In the genomic region with DNA sequence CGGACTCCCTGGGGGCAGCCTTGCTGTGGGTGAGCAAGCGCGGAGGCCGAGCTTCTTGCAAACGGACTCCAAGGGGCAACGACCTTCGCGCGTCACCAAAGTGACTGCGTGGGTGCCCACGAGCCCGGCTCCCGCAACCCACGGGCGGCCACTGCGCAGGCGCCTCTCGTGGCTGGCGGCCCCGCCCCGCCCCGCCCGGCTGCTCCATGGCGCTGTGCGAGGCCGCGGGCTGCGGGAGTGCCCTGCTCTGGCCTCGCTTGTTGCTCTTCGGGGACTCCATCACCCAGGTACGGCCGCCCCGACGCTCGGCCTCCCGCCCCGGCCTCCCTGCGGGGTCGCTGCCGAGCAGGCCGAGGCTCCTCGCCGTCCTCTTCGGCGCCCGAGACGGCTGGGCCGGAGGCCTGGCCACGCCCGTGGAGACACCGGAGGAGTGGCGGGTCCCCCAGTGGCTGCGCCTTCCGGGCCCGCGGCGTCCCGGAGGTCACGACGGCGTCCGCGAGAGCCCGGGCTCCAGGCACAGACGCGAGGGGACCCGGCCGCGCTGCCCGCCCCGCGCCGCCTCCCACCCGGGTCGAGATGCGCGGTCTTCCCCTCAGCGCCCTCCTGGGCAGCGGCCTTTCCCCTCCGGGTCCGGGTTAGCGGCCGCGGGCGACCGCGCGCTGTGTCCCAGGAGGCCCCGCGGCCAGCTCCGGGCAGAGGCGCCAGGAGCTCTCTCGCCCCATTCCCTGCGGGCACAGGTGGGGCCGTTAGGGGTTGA, we compare ENCODE assay signal across 8 cellular contexts. TPM values are rescaled to one million over a fixed set of nuclear protein-coding genes. Genes with fewer than 3 reads are reported as not detected.
DNase-seq lines count a peak whose midpoint lies in the region; ATAC-seq, FAIRE-seq and TF ChIP-seq lines count a peak whose summit lies in the region.

A gene with protein sequence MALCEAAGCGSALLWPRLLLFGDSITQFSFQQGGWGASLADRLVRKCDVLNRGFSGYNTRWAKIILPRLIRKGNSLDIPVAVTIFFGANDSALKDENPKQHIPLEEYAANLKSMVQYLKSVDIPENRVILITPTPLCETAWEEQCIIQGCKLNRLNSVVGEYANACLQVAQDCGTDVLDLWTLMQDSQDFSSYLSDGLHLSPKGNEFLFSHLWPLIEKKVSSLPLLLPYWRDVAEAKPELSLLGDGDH (plus strand): TSS at position 191 of the 757 bp plus-strand sequence. CDS start 16 bp downstream, at position 207.

- TF ChIP-seq POLR2A in A549 (IDR thresholded peaks at IDR 0.05; ENCODE audit: low read length): peak; percentile 83

- H3K4me3 ChIP-seq in A549: peak within 1 kb of the TSS; percentile 77
- peak within 1 kb of the TSS; percentile 42 for H3K4me3 ChIP-seq in epithelial cell of esophagus (ENCODE audit: low read length)

- H3K4me1 ChIP-seq in A549: peaks cover 27% of the 10 kb centered on the region

- FAIRE-seq in A549 (lab: Jason Lieb, UNC) (no peak), GM18507 (lab: Jason Lieb, UNC) (peak; percentile 35)

- no peak for TF ChIP-seq EP300 in A549 (IDR thresholded peaks at IDR 0.05)

- TF ChIP-seq RAD21 in A549 (conservative IDR thresholded peaks at IDR 0.05 in 1 of 2, IDR thresholded peaks at IDR 0.05 in 1 of 2): no peak; a peak in 1 of 5 replicates

- TF ChIP-seq CTCF in A549 (IDR thresholded peaks at IDR 0.05): no peak
- TF ChIP-seq CTCF in epithelial cell of esophagus (IDR thresholded peaks at IDR 0.05; ENCODE audit: insufficient read depth, low read depth, low read length, missing control alignments): no peak

- POLR2A ChIA-PET in A549 (lab: Yijun Ruan, JAX): interaction anchor here (0.5 to 1.6 kb wide), 8 partner anchors 12 to 93 kb away, joined by 3 to 9 read pairs (median 4); partner anchors contain the start of genes ADAM17, CPSF3 and ITGB1BP1

- ATAC-seq in A549 (peak; percentile 83 to 88), HG02970 (IDR thresholded peaks at IDR 0.05; ENCODE audit: low FRiP score, unreplicated experiment) (peak; percentile 63)

- CTCF ChIA-PET in A549 (lab: Yijun Ruan, JAX): interaction anchor here (1.0 to 3.5 kb wide), 7 partner anchors 9 to 332 kb away, joined by 3 to 11 read pairs (median 4); partner anchors contain the start of gene ADAM17

- WGBS in A549 (ENCODE audit: missing lambda C conversion rate): 0% methylated on average over 1 of the region's 95 CpGs

- peak within 1 kb of the TSS; percentile 96 for H3K27ac ChIP-seq in A549

- H3K9me3 ChIP-seq in A549: no peaks in the 10 kb centered on the region

- peak within 1 kb of the TSS; percentile 87 for H3K4me2 ChIP-seq in A549

- DNase-seq in A549 (ENCODE audit: low read depth in 1 of 2, low spot score in 1 of 2): peak; percentile 65 to 75
- DNase-seq in GM18507 (ENCODE audit: extremely low spot score, insufficient read length, low read depth): peak; percentile 80
- peak; percentile 2 for DNase-seq in NCI-H526 treated with DMSO at 0.1 percent for 48 hours (lab: John Stamatoyannopoulos, UW)
- DNase-seq in activated T-cell treated with anti-CD3 and anti-CD28 coated beads for 1 hour (ENCODE audit: low read depth): peak; percentile 64
- DNase-seq in epithelial cell of esophagus (ENCODE audit: low read depth): peak; percentile 48
- peak; percentile 53 for DNase-seq in mucosa of gallbladder (ENCODE audit: low spot score)
- DNase-seq in stimulated activated CD8-positive, alpha-beta memory T cell treated with anti-CD3 and anti-CD28 coated beads, Interleukin-4, amount 100 ng/mL, for 4 hours (ENCODE audit: low read depth in 2 of 2, low spot score in 1 of 2): peak; percentile 54 to 66

TF ChIP-seq in A549, 52 proteins besides CTCF, POLR2A, EP300 and RAD21:
- TF ChIP-seq RFX5 (IDR thresholded peaks at IDR 0.05) (no peak), FOSB (CRISPR knock-in tag; IDR thresholded peaks at IDR 0.05) (no peak), GATA3 (IDR thresholded peaks at IDR 0.05; ENCODE audit: borderline replicate concordance) (0 out of 2 replicates have a peak, but pooled peaks have one; percentile 4), FOXS1 (CRISPR knock-in tag; IDR thresholded peaks at IDR 0.05) (no peak), E2F6 (IDR thresholded peaks at IDR 0.05; ENCODE audit: borderline replicate concordance, low read depth) (peak; percentile 76; the same call in 1 of the 2 replicates), HMGXB4 (CRISPR knock-in tag; IDR thresholded peaks at IDR 0.05; ENCODE audit: borderline replicate concordance) (0 out of 2 replicates have a peak, but pooled peaks have one; percentile 17), BCL3 (IDR thresholded peaks at IDR 0.05) (peak; percentile 95), ZFP36 (IDR thresholded peaks at IDR 0.05; ENCODE audit: borderline replicate concordance, partially characterized antibody) (no peak), PHF8 (IDR thresholded peaks at IDR 0.05; ENCODE audit: borderline replicate concordance, low read depth) (peak; percentile 94), SMC3 (IDR thresholded peaks at IDR 0.05) (peak; percentile 25; the same call in 2 of the 3 replicates), JUN (IDR thresholded peaks at IDR 0.05) (peak; percentile 85 to 93; a peak in 4 of 5 replicates)
- TF ChIP-seq, protein P1, sequence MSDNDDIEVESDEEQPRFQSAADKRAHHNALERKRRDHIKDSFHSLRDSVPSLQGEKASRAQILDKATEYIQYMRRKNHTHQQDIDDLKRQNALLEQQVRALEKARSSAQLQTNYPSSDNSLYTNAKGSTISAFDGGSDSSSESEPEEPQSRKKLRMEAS (IDR thresholded peaks at IDR 0.05): peak; percentile 84
TF ChIP-seq in A549: peak in this region for 8.

RNA-seq across cellular contexts. Expression of the gene that starts here (rescaled TPM):
- polyA plus RNA-seq in A549 (2011; rRNA removed) (163 and 187 TPM in 2 replicates), A549 (2017; fragmentation: RNase III; extraction: RNeasy Plus Mini Kit Qiagen cat#74134 plus additional on column Dnase treatment) (68.3 to 78.4 TPM (median 75.4 TPM) in 3 replicates)
- 84.1 and 86.5 TPM in 2 replicates for polyA plus RNA-seq in A549 (2012; cell fraction: cytosol; rRNA removed)
- polyA plus RNA-seq in A549 (2012; cell fraction: nucleus; rRNA removed): 26.4 and 42.4 TPM in 2 replicates
- polyA minus RNA-seq in A549 (2011; rRNA and poly(A)+ RNA removed): 64.4 and 66.8 TPM in 2 replicates
- total RNA-seq in mucosa of gallbladder: 50.2 TPM

Comparison
In these comparisons a context has a peak if more than half of its experiments do, and no peak if none do; other contexts are left out.
1. Peak in every context shown above with its lines: DNase-seq, ATAC-seq, H3K4me3 ChIP-seq and H3K27ac ChIP-seq.
2. DNase-seq: peak in every context shown above with its lines; median percentile 80 in GM18507; 70 in A549; 64 in activated T-cell treated with anti-CD3 and anti-CD28 coated beads for 1 hour; 60 in stimulated activated CD8-positive, alpha-beta memory T cell treated with anti-CD3 and anti-CD28 coated beads, Interleukin-4, amount 100 ng/mL, for 4 hours; 53 in mucosa of gallbladder; 48 in epithelial cell of esophagus; 2 in NCI-H526 treated with DMSO at 0.1 percent for 48 hours.